In genomic region chr7:26153823-26154783, GRCh38 we compare ENCODE assay signal across 8 cellular contexts. TPM values are rescaled to one million over a fixed set of nuclear protein-coding genes. Genes with fewer than 3 reads are reported as not detected.
DNase-seq lines count a peak whose midpoint lies in the region; ATAC-seq and TF ChIP-seq lines count a peak whose summit lies in the region.

No MANE protein-coding gene starts in this region.

- no peak overlapping the region for H3K4me3 ChIP-seq in hepatocyte

- H3K4me3 Mint-ChIP-seq in stimulated activated memory B cell treated with anti-CD40 and anti-IgM and Interleukin-4, amounts not matched to agents 10 μg/mL and 1 μg/mL and 100 μg/mL, for 72 hours = peak overlapping the region; percentile 78

- no peaks in the 10 kb centered on the region for H3K36me3 ChIP-seq in hepatocyte (replicated peaks; ENCODE audit: insufficient read depth, low read depth)

- no peaks in the 10 kb centered on the region for H3K27me3 Mint-ChIP-seq in stimulated activated memory B cell treated with anti-CD40 and anti-IgM and Interleukin-4, amounts not matched to agents 10 μg/mL and 1 μg/mL and 100 μg/mL, for 72 hours

- peak overlapping the region; percentile 97 for H3K4me2 ChIP-seq in hepatocyte

- TF ChIP-seq CTCF in hepatocyte (IDR thresholded peaks at IDR 0.05; ENCODE audit: poor library complexity) = no peak

- H3K4me1 ChIP-seq in hepatocyte (ENCODE audit: insufficient read depth) = peaks cover 20% of the 10 kb centered on the region

- peaks cover 20% of the 10 kb centered on the region for H3K27me3 ChIP-seq in hepatocyte

- no peaks in the 10 kb centered on the region for H3K36me3 Mint-ChIP-seq in stimulated activated memory B cell treated with anti-CD40 and anti-IgM and Interleukin-4, amounts not matched to agents 10 μg/mL and 1 μg/mL and 100 μg/mL, for 72 hours

- ATAC-seq in stimulated activated memory B cell treated with anti-CD40 and anti-IgM and Interleukin-4, amounts not matched to agents 10 μg/mL and 1 μg/mL and 100 μg/mL, for 72 hours = no peak
- ATAC-seq in HG02840 (IDR thresholded peaks at IDR 0.05; ENCODE audit: low FRiP score, unreplicated experiment) = no peak

- 74% methylated on average over 15 of the region's 15 CpGs for WGBS in hepatocyte (ENCODE audit: low lambda C conversion rate, missing lambda C conversion rate)

- DNase-seq in activated effector memory CD4-positive, alpha-beta T cell treated with anti-CD3 and anti-CD28 coated beads, Interleukin-2, amount 50 U/mL, for 16 hours = peak; percentile 76
- no peak for DNase-seq in activated effector memory CD4-positive, alpha-beta T cell treated with Interleukin-2 at 50 U/mL for 16 hours
- peak; percentile 59 for DNase-seq in activated CD4-positive, alpha-beta T cell treated with anti-CD3 and anti-CD28 coated beads for 48 hours
- DNase-seq in hepatocyte (ENCODE audit: low spot score) = no peak
- DNase-seq in activated gamma-delta T cell (lab: John Stamatoyannopoulos, UW) = no peak
- no peak for DNase-seq in GM19238 (ENCODE audit: insufficient read length, low spot score)

- peaks cover 42% of the 10 kb centered on the region for H3K79me2 ChIP-seq in hepatocyte

- H3K4me1 Mint-ChIP-seq in stimulated activated memory B cell treated with anti-CD40 and anti-IgM and Interleukin-4, amounts not matched to agents 10 μg/mL and 1 μg/mL and 100 μg/mL, for 72 hours = peaks cover 69% of the 10 kb centered on the region

- no peaks in the 10 kb centered on the region for H3K9me3 Mint-ChIP-seq in stimulated activated memory B cell treated with anti-CD40 and anti-IgM and Interleukin-4, amounts not matched to agents 10 μg/mL and 1 μg/mL and 100 μg/mL, for 72 hours

- H2AFZ ChIP-seq in hepatocyte = no peak overlapping the region

- H3K27ac Mint-ChIP-seq in stimulated activated memory B cell treated with anti-CD40 and anti-IgM and Interleukin-4, amounts not matched to agents 10 μg/mL and 1 μg/mL and 100 μg/mL, for 72 hours = peak overlapping the region; percentile 70

- H3K9me2 ChIP-seq in hepatocyte (replicated peaks; ENCODE audit: insufficient read depth) = no peaks in the 10 kb centered on the region

- H3K27ac ChIP-seq in hepatocyte = no peak overlapping the region

- no peaks in the 10 kb centered on the region for H3K9me3 ChIP-seq in hepatocyte (ENCODE audit: low read depth)

- no peaks in the 10 kb centered on the region for H4K20me1 ChIP-seq in hepatocyte (ENCODE audit: insufficient read depth, poor library complexity, severe bottlenecking)

RNA-seq across cellular contexts. Expression of gene NFE2L3, which starts 2.1 kb away (rescaled TPM):
- 10.0 and 10.8 TPM in 2 replicates for total RNA-seq in hepatocyte
- polyA plus RNA-seq in hepatocyte = 4.7 and 6.5 TPM in 2 replicates

RNA-seq across cellular contexts. Expression of gene HNRNPA2B1, which starts 46.4 kb away (rescaled TPM):
- 193 and 215 TPM in 2 replicates for total RNA-seq in hepatocyte
- 553 and 625 TPM in 2 replicates for polyA plus RNA-seq in hepatocyte

RNA-seq across cellular contexts. Expression of gene CBX3, which starts 47.4 kb away (rescaled TPM):
- 154 and 165 TPM in 2 replicates for total RNA-seq in hepatocyte
- 120 and 129 TPM in 2 replicates for polyA plus RNA-seq in hepatocyte

Comparison
In these comparisons a context has a peak if more than half of its experiments do, and no peak if none do; other contexts are left out.
1. DNase-seq: peak in activated effector memory CD4-positive, alpha-beta T cell treated with anti-CD3 and anti-CD28 coated beads, Interleukin-2, amount 50 U/mL, for 16 hours (single experiment) and activated CD4-positive, alpha-beta T cell treated with anti-CD3 and anti-CD28 coated beads for 48 hours (single experiment); none in activated effector memory CD4-positive, alpha-beta T cell treated with Interleukin-2 at 50 U/mL for 16 hours (single experiment), hepatocyte (single experiment), activated gamma-delta T cell (single experiment) and GM19238 (single experiment).